20 cellular contexts compared by ENCODE assay signal in the genomic region with DNA sequence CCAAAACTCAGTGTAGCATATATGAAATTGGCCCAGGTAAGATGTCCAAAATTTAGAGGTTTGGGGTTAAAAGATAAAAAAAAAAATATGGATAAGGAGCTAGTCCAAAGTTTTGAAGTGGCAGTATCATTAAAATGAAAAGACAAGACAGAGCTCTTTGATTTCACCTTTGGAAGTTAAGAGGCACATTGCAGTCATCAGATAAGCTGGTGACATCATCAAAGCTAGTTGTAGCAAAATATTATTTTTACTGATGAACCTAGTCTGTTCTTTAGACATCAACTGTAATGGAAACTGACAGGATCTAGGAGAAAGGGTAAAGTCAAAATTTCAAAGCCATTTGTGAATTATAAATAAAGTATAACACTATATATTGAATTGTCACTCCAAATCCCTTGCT.
"Had no signal": no experiment of that assay in that cellular context is flagged by ENCODE, and none has a peak within 500 bp of the region (broad histone marks: within the 10 kb centered on the region; RNA-seq: fewer than 3 reads in every experiment).

No MANE protein-coding gene starts in this region.

- DNase-seq: dorsolateral prefrontal cortex; effector CD4-positive, alpha-beta T cell; head of caudate nucleus; left ventricle myocardium superior; lower lobe of right lung; naive thymus-derived CD8-positive, alpha-beta T cell; stimulated activated CD4-positive, alpha-beta T cell treated with anti-CD3 and anti-CD28 coated beads, Interleukin-12 subunit alpha, Interleukin-12 subunit beta, amount 100 ng/mL, for 4 hours; stimulated activated CD4-positive, alpha-beta T cell treated with anti-CD3 and anti-CD28 coated beads, Interleukin-1b, Interleukin-23, amount 100 ng/mL, for 48 hours; stimulated activated CD4-positive, alpha-beta T cell treated with anti-CD3 and anti-CD28 coated beads, Interleukin-4, amount 100 ng/mL, for 1 hour; stimulated activated CD8-positive, alpha-beta memory T cell treated with anti-CD3 and anti-CD28 coated beads, Interleukin-4, amount 100 ng/mL, for 48 hours; stimulated activated naive CD4-positive, alpha-beta T cell; stimulated activated naive CD8-positive, alpha-beta T cell treated with anti-CD3 and anti-CD28 coated beads, Interleukin-15, amount 100 ng/mL, for 72 hours; transverse colon; upper lobe of right lung; uterus had no signal

- H3K4me1 Mint-ChIP-seq: naive thymus-derived CD8-positive, alpha-beta T cell; stimulated activated naive CD8-positive, alpha-beta T cell treated with anti-CD3 and anti-CD28 coated beads, Interleukin-15, amount 100 ng/mL, for 72 hours had no signal

- H3K9me3 ChIP-seq: upper lobe of right lung, uterus had no signal

- H2AFZ ChIP-seq: parathyroid adenoma had no signal

- H3K4me3 ChIP-seq: dorsolateral prefrontal cortex, lower lobe of right lung, smooth muscle cell, suprapubic skin, transverse colon, upper lobe of right lung, uterus had no signal

- H3K4me3 Mint-ChIP-seq: naive thymus-derived CD8-positive, alpha-beta T cell; stimulated activated naive CD8-positive, alpha-beta T cell treated with anti-CD3 and anti-CD28 coated beads, Interleukin-15, amount 100 ng/mL, for 72 hours had no signal

- H3K4me2 ChIP-seq: smooth muscle cell had no signal

- H3K27ac ChIP-seq: dorsolateral prefrontal cortex, lower lobe of right lung, parathyroid adenoma, suprapubic skin, transverse colon, upper lobe of right lung, uterus had no signal

- H3K79me2 ChIP-seq: parathyroid adenoma had no signal

- H3K36me3 ChIP-seq: lower lobe of right lung, suprapubic skin, transverse colon, upper lobe of right lung, uterus had no signal

- H3K27ac Mint-ChIP-seq: naive thymus-derived CD8-positive, alpha-beta T cell; progenitor cell of endocrine pancreas had no signal

- H3K27me3 ChIP-seq: dorsolateral prefrontal cortex, suprapubic skin, transverse colon, upper lobe of right lung, uterus had no signal

- H3K27me3 Mint-ChIP-seq: naive thymus-derived CD8-positive, alpha-beta T cell; progenitor cell of endocrine pancreas; stimulated activated naive CD8-positive, alpha-beta T cell treated with anti-CD3 and anti-CD28 coated beads, Interleukin-15, amount 100 ng/mL, for 72 hours had no signal

- H3K9ac ChIP-seq: parathyroid adenoma had no signal

- ATAC-seq: lower lobe of right lung; naive thymus-derived CD8-positive, alpha-beta T cell; sciatic nerve; stimulated activated naive CD8-positive, alpha-beta T cell treated with anti-CD3 and anti-CD28 coated beads, Interleukin-15, amount 100 ng/mL, for 72 hours; upper lobe of right lung had no signal

- H3K4me1 ChIP-seq: lower lobe of right lung, parathyroid adenoma, suprapubic skin, transverse colon, upper lobe of right lung, uterus had no signal
